11 cellular contexts compared by ENCODE assay signal in the genomic region with DNA sequence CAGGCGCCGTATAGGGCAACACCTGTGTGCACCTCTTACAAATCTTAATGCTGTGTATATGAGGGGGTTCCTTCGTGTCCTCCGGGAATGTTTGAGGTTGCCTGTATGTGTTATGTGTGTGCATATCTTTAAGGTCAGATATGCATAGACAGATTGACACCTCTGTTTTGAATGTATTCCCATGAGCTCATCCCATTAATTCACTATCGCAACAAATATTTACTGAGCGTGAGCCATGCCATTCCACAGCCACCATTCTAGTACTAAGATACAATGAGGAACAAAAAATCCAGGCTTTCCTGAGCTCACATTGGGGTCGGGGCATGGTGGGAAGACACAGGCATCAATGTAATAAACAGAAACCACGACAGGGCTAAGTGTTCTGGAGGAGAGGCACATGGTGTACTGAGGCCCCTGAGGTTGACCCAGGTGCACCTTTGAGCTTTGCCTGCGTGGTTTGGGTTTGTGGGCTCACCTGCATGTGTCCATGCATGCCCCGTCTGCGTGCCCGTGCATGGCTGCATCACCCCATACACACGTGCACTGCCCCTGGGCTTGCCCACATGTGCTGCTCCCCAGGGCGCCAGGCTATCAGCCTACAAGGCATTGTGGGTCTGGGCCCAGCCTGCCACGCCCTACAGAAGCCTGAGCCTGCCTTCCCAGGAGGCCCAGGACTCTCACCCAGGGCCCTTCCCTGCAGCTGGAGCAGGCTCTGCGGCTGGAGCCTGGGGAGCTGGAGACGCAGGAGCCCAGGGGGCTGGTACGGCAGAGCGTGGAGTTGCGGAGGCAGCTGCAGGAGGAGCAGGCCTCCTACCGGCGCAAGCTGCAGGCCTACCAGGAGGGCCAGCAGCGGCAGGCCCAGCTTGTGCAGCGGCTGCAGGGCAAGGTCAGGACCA. TPM values are rescaled to one million over a fixed set of nuclear protein-coding genes. Genes with fewer than 3 reads are reported as not detected.
DNase-seq lines count a peak whose midpoint lies in the region; ATAC-seq, FAIRE-seq and TF ChIP-seq lines count a peak whose summit lies in the region.
"Not testable (repeated sequence)": the region's sequence is repeated elsewhere in the genome, so short reads cannot be mapped to it uniquely, and the experiment has no call there.
"Had no signal": no experiment of that assay in that cellular context is flagged by ENCODE, and none has a peak within 500 bp of the region (broad histone marks: within the 10 kb centered on the region; RNA-seq: fewer than 3 reads in every experiment).

No MANE protein-coding gene starts in this region.

- H3K36me3 ChIP-seq in GM23338 (ENCODE audit: insufficient read depth) (peaks cover 32% of the 10 kb centered on the region), esophagus (ENCODE audit: control insufficient read depth in 2 of 2, insufficient read depth in 2 of 2, low read length in 1 of 2) (peaks cover 0 to 12% of the 10 kb centered on the region in 2 donors), neuronal stem cell (replicated peaks in 1 of 2; ENCODE audit: control insufficient read depth in 2 of 2, insufficient read depth in 2 of 2, low read length in 2 of 2) (peaks cover 20 to 29% of the 10 kb centered on the region in 2 donors)

- not testable (repeated sequence) for H2BK120ac ChIP-seq in neuronal stem cell (ENCODE audit: low read depth, low read length)

- H3K4ac ChIP-seq in neuronal stem cell (ENCODE audit: low read length), result not testable (repeated sequence)

- peak overlapping the region; percentile 57 for H3K18ac ChIP-seq in neuronal stem cell (ENCODE audit: low read length)

- FAIRE-seq in A549 (lab: Jason Lieb, UNC), result not testable (repeated sequence)

- not testable (repeated sequence) for H3K9me3 Mint-ChIP-seq in GM23338; activated T-helper 17 cell treated with anti-CD3 and anti-CD28 coated beads, Interleukin-2, amount 50 U/mL, for 72 hours

- H3K14ac ChIP-seq in neuronal stem cell (ENCODE audit: low read length), result not testable (repeated sequence)

- POLR2A ChIA-PET in A549 (lab: Yijun Ruan, JAX), result interaction anchor here (0.5 kb wide), 1 partner anchor 201 kb away, joined by 3 read pairs; no protein-coding TSS in a partner anchor

- H2AFZ ChIP-seq in GM23338; neuronal stem cell (ENCODE audit: low read length): not testable (repeated sequence)

- not testable (repeated sequence) for H2BK12ac ChIP-seq in neuronal stem cell (ENCODE audit: low read length)

- not testable (repeated sequence) for H3K27ac ChIP-seq in A549; GM23338 (ENCODE audit: low read depth); neuronal stem cell (replicated peaks; ENCODE audit: low read length)
- peak overlapping the region; percentile 28 to 61 for H3K27ac ChIP-seq in esophagus (ENCODE audit: low read depth in 2 of 2, low read length in 1 of 2)

- peak; percentile 46 to 55; a peak in 3 of 6 replicates for ATAC-seq in A549
- peak; percentile 16 for ATAC-seq in GM23338
- ATAC-seq in activated T-helper 17 cell treated with anti-CD3 and anti-CD28 coated beads, Interleukin-2, amount 50 U/mL, for 72 hours (replicated peaks), result peak; percentile 7

- not testable (repeated sequence) for TF ChIP-seq RAD21 in A549 (conservative IDR thresholded peaks at IDR 0.05 in 1 of 2, IDR thresholded peaks at IDR 0.05 in 1 of 2)

- H3K4me3 Mint-ChIP-seq in GM23338; activated T-helper 17 cell treated with anti-CD3 and anti-CD28 coated beads, Interleukin-2, amount 50 U/mL, for 72 hours: not testable (repeated sequence)

- not testable (repeated sequence) for DNase-seq in A549 (ENCODE audit: low read depth in 1 of 2, low spot score in 1 of 2); GM23338 (ENCODE audit: low spot score); neuronal stem cell (ENCODE audit: low spot score)
- DNase-seq in NCI-H146 (lab: John Stamatoyannopoulos, UW), result peak; percentile 65
- DNase-seq in NCI-H69 (lab: John Stamatoyannopoulos, UW), result peak; percentile 72
- peak; percentile 45 for DNase-seq in islet precursor cell

- peaks cover 46% of the 10 kb centered on the region for H3K36me3 Mint-ChIP-seq in GM23338 (ENCODE audit: low read depth)
- peaks cover 35% of the 10 kb centered on the region for H3K36me3 Mint-ChIP-seq in activated T-helper 17 cell treated with anti-CD3 and anti-CD28 coated beads, Interleukin-2, amount 50 U/mL, for 72 hours (ENCODE audit: low read depth)

- not testable (repeated sequence) for H3K4me3 ChIP-seq in A549; GM23338; esophagus (ENCODE audit: low read depth in 1 of 2, low read length in 2 of 2); neuronal stem cell (ENCODE audit: low read length in 2 of 2)

- H3K79me2 ChIP-seq in GM23338 (replicated peaks; ENCODE audit: insufficient read depth), result peaks cover 23% of the 10 kb centered on the region

- not testable (repeated sequence) for H3K9me3 ChIP-seq in A549; esophagus (ENCODE audit: control insufficient read depth in 2 of 2, insufficient read depth in 1 of 2, low read depth in 1 of 2, low read length in 1 of 2); neuronal stem cell (replicated peaks in 1 of 2; ENCODE audit: control insufficient read depth in 2 of 2, insufficient read depth in 1 of 2, low read depth in 1 of 2, low read length in 2 of 2)

- not testable (repeated sequence) for H2BK5ac ChIP-seq in neuronal stem cell (ENCODE audit: low read length)

- peaks cover 12% of the 10 kb centered on the region for H3K27me3 Mint-ChIP-seq in GM23338 (ENCODE audit: insufficient read depth, low read depth, poor library complexity)
- H3K27me3 Mint-ChIP-seq in activated T-helper 17 cell treated with anti-CD3 and anti-CD28 coated beads, Interleukin-2, amount 50 U/mL, for 72 hours, result not testable (repeated sequence)

- H3K4me2 ChIP-seq in A549; GM23338; neuronal stem cell (ENCODE audit: insufficient read depth, low read length, poor library complexity, severe bottlenecking): not testable (repeated sequence)

- not testable (repeated sequence) for H3K27ac Mint-ChIP-seq in GM23338; activated T-helper 17 cell treated with anti-CD3 and anti-CD28 coated beads, Interleukin-2, amount 50 U/mL, for 72 hours

- peaks cover 53% of the 10 kb centered on the region for H3F3A ChIP-seq in GM23338 (replicated peaks; ENCODE audit: low read depth)

- not testable (repeated sequence) for H3K4me1 ChIP-seq in A549
- H3K4me1 ChIP-seq in GM23338 (ENCODE audit: insufficient read depth), result peaks cover 13% of the 10 kb centered on the region
- H3K4me1 ChIP-seq in esophagus (ENCODE audit: control insufficient read depth in 2 of 2, insufficient read depth in 2 of 2, low read length in 1 of 2), result peaks cover 12 to 24% of the 10 kb centered on the region in 2 donors
- peaks cover 26 to 30% of the 10 kb centered on the region in 2 donors for H3K4me1 ChIP-seq in neuronal stem cell (ENCODE audit: control insufficient read depth in 2 of 2, insufficient read depth in 1 of 2, low read depth in 1 of 2, low read length in 2 of 2)

- H4K8ac ChIP-seq in neuronal stem cell (ENCODE audit: low read depth, low read length), result peak overlapping the region; percentile 43

- not testable (repeated sequence) for H2BK15ac ChIP-seq in neuronal stem cell (ENCODE audit: low read length)

- not testable (repeated sequence) for TF ChIP-seq CTCF in A549 (IDR thresholded peaks at IDR 0.05); GM23338 (conservative IDR thresholded peaks at IDR 0.05; ENCODE audit: low read depth in 2 of 2)

- TF ChIP-seq EP300 in A549 (IDR thresholded peaks at IDR 0.05), result not testable (repeated sequence)

- TF ChIP-seq POLR2A in A549 (IDR thresholded peaks at IDR 0.05; ENCODE audit: low read length), result not testable (repeated sequence)

- peak overlapping the region; percentile 43 for H3K23ac ChIP-seq in neuronal stem cell (ENCODE audit: low read depth, low read length, poor library complexity)

- H4K20me1 ChIP-seq in GM23338 (replicated peaks; ENCODE audit: insufficient read depth), result peaks cover 33% of the 10 kb centered on the region

- H3K9me2 ChIP-seq in GM23338 (ENCODE audit: insufficient read depth), result not testable (repeated sequence)

- CTCF ChIA-PET in A549 (lab: Yijun Ruan, JAX), result interaction anchor here (1.2 kb wide), 1 partner anchor 23 kb away, joined by 3 read pairs; no protein-coding TSS in a partner anchor

- H3K9ac ChIP-seq in neuronal stem cell (ENCODE audit: low read depth, low read length, poor library complexity), result peak overlapping the region; percentile 60

- peaks cover 25% of the 10 kb centered on the region for H3K79me1 ChIP-seq in neuronal stem cell (ENCODE audit: low read depth, low read length)

- H4K91ac ChIP-seq in neuronal stem cell (ENCODE audit: low read depth, low read length, poor library complexity), result not testable (repeated sequence)

- H3K27me3 ChIP-seq in GM23338 (ENCODE audit: insufficient read depth); esophagus (ENCODE audit: control insufficient read depth in 1 of 2, insufficient read depth in 2 of 2, low read length in 2 of 2); neuronal stem cell (ENCODE audit: control insufficient read depth in 3 of 3, insufficient read depth in 3 of 3, low read depth in 1 of 3, low read length in 3 of 3): not testable (repeated sequence)

- peak overlapping the region; percentile 70 for H2AK5ac ChIP-seq in neuronal stem cell (ENCODE audit: low read depth, low read length)

- H3K4me1 Mint-ChIP-seq in GM23338, result peaks cover 35% of the 10 kb centered on the region
- H3K4me1 Mint-ChIP-seq in activated T-helper 17 cell treated with anti-CD3 and anti-CD28 coated beads, Interleukin-2, amount 50 U/mL, for 72 hours, result peaks cover 16% of the 10 kb centered on the region

- 89% methylated on average over 13 of the region's 24 CpGs for WGBS in A549 (ENCODE audit: missing lambda C conversion rate)
- WGBS in esophagus, 2 donors, result 57 to 65% methylated on average over 24 of the region's 24 CpGs
- WGBS in neuronal stem cell (ENCODE audit: extremely low coverage in 2 of 2, insufficient read length in 2 of 2, insufficient replicate concordance in 1 of 2), 2 donors, result no CpG with 5 or more reads among the region's 24 CpGs

RNA-seq across cellular contexts. Expression of gene CROCC, which starts 7.7 kb away (rescaled TPM):
- polyA plus RNA-seq in A549 (2011; rRNA removed) (4.4 TPM in 2 replicates), A549 (2017; fragmentation: RNase III; extraction: RNeasy Plus Mini Kit Qiagen cat#74134 plus additional on column Dnase treatment) (6.8 to 11.8 TPM (median 10.6 TPM) in 3 replicates), GM23338 (2016; fragmentation: Nextera tagmentation; extraction: Ambion mirVana) (13.0 and 15.1 TPM in 2 replicates), esophagus (10 to 100 TPM; 15.5 to 64.1 TPM)
- polyA plus RNA-seq in A549 (2012; cell fraction: cytosol; rRNA removed), result 13.2 TPM in 2 replicates
- polyA plus RNA-seq in A549 (2012; cell fraction: nucleus; rRNA removed), result 55.2 and 67.4 TPM in 2 replicates
- polyA minus RNA-seq in A549 (2011; rRNA and poly(A)+ RNA removed), result 4.7 and 7.1 TPM in 2 replicates
- total RNA-seq in GM23338 (2014; rRNA removed; shearing (Covaris generic)), result 74.6 and 106 TPM in 2 replicates
- 10 to 100 TPM; 21.2 to 24.5 TPM for total RNA-seq in activated T-helper 17 cell treated with anti-CD3 and anti-CD28 coated beads, Interleukin-2, amount 50 U/mL, for 72 hours
- polyA plus RNA-seq in neuronal stem cell (2013, experiment 1 of 2), result 26.8 TPM
- polyA plus RNA-seq in neuronal stem cell (2013, experiment 2 of 2), result 24.4 TPM

RNA-seq across cellular contexts. Expression of gene RNU1-2, which starts 33.6 kb away (rescaled TPM):
- polyA plus RNA-seq in A549 (2011; rRNA removed), result 56.2 TPM in 1 of 2 replicates, not detected in the other
- not detected in 2 replicates for polyA plus RNA-seq in A549 (2012; cell fraction: cytosol; rRNA removed)
- polyA plus RNA-seq in A549 (2012; cell fraction: nucleus; rRNA removed), result not detected in 2 replicates
- 6.5 to 8.5 TPM (median 6.6 TPM) in 3 replicates for polyA plus RNA-seq in A549 (2017; fragmentation: RNase III; extraction: RNeasy Plus Mini Kit Qiagen cat#74134 plus additional on column Dnase treatment)
- polyA minus RNA-seq in A549 (2011; rRNA and poly(A)+ RNA removed), result 38,453 and 40,699 TPM in 2 replicates
- under 0.01 TPM in 1 of 2 replicates, not detected in the other for total RNA-seq in GM23338 (2014; rRNA removed; shearing (Covaris generic))
- polyA plus RNA-seq in GM23338 (2016; fragmentation: Nextera tagmentation; extraction: Ambion mirVana), result not detected in 2 replicates
- 1,000 to 10,000 TPM; 1,202 to 2,371 TPM for total RNA-seq in activated T-helper 17 cell treated with anti-CD3 and anti-CD28 coated beads, Interleukin-2, amount 50 U/mL, for 72 hours
- polyA plus RNA-seq in esophagus, result not detected
- polyA plus RNA-seq in neuronal stem cell (2013, experiment 1 of 2), result 14.3 TPM
- polyA plus RNA-seq in neuronal stem cell (2013, experiment 2 of 2), result 15.9 TPM
- polyA plus RNA-seq: BJ; CD8-positive, alpha-beta memory T cell had no signal

RNA-seq across cellular contexts. Expression of gene MFAP2, which starts 51.0 kb away (rescaled TPM):
- 0.45 and 0.56 TPM in 2 replicates for polyA plus RNA-seq in A549 (2011; rRNA removed)
- polyA plus RNA-seq in A549 (2012; cell fraction: cytosol; rRNA removed), result 0.65 and 0.86 TPM in 2 replicates
- 0.76 and 0.97 TPM in 2 replicates for polyA plus RNA-seq in A549 (2012; cell fraction: nucleus; rRNA removed)
- 0.46 to 0.90 TPM (median 0.66 TPM) in 3 replicates for polyA plus RNA-seq in A549 (2017; fragmentation: RNase III; extraction: RNeasy Plus Mini Kit Qiagen cat#74134 plus additional on column Dnase treatment)
- polyA minus RNA-seq in A549 (2011; rRNA and poly(A)+ RNA removed), result 0.66 and 1.7 TPM in 2 replicates
- total RNA-seq in GM23338 (2014; rRNA removed; shearing (Covaris generic)), result 107 and 129 TPM in 2 replicates
- 255 TPM in 2 replicates for polyA plus RNA-seq in GM23338 (2016; fragmentation: Nextera tagmentation; extraction: Ambion mirVana)
- not detected for total RNA-seq in activated T-helper 17 cell treated with anti-CD3 and anti-CD28 coated beads, Interleukin-2, amount 50 U/mL, for 72 hours
- 1 to 10 TPM; 1.5 to 1.9 TPM for polyA plus RNA-seq in esophagus
- 244 TPM for polyA plus RNA-seq in neuronal stem cell (2013, experiment 1 of 2)
- 239 TPM for polyA plus RNA-seq in neuronal stem cell (2013, experiment 2 of 2)
- total RNA-seq: CD8-positive, alpha-beta memory T cell; GM12878 had no signal

Comparison
In these comparisons a context has a peak if more than half of its experiments do, and no peak if none do; other contexts are left out.
1. RNA of gene MFAP2, which starts 51.0 kb away (polyA plus RNA-seq): 255 TPM in GM23338; 1.5 to 1.9 TPM in esophagus and 0.45 to 0.97 TPM in A549; every median in the first group is over 10 times any median in the second.
2. Peak in every context shown above with its lines, with median percentiles within 50 percentile points of each other: ATAC-seq.